Comparison of ENCODE assay signal across 1 cellular context in genomic region chr10:24350111-24350921, GRCh38.
TF ChIP-seq lines count a peak whose summit lies in the region.

No MANE protein-coding gene starts in this region.

TF ChIP-seq in IMR-90, 13 proteins besides CTCF, POLR2A, EP300 and RAD21:
- TF ChIP-seq NFE2L2 (IDR thresholded peaks at IDR 0.05; ENCODE audit: low read depth, low read length), result no peak
- no peak for TF ChIP-seq FOS (IDR thresholded peaks at IDR 0.05; ENCODE audit: low read depth, low read length)
- TF ChIP-seq MAFK (IDR thresholded peaks at IDR 0.05; ENCODE audit: low read depth, low read length), result no peak
- TF ChIP-seq MAZ (IDR thresholded peaks at IDR 0.05; ENCODE audit: borderline replicate concordance, low read depth, low read length), result no peak
- no peak for TF ChIP-seq MXI1 (IDR thresholded peaks at IDR 0.05; ENCODE audit: borderline replicate concordance, low read depth, low read length)
- TF ChIP-seq CHD1 (IDR thresholded peaks at IDR 0.05; ENCODE audit: low read depth, low read length), result no peak
- TF ChIP-seq BHLHE40 (IDR thresholded peaks at IDR 0.05; ENCODE audit: low read depth, low read length), result no peak
- no peak for TF ChIP-seq USF2 (IDR thresholded peaks at IDR 0.05; ENCODE audit: low read depth, low read length)
- TF ChIP-seq SMC3 (IDR thresholded peaks at IDR 0.05; ENCODE audit: low read depth, low read length), result no peak
- TF ChIP-seq RFX5 (IDR thresholded peaks at IDR 0.05; ENCODE audit: low read depth, low read length), result no peak
- TF ChIP-seq RCOR1 (IDR thresholded peaks at IDR 0.05; ENCODE audit: insufficient replicate concordance, low read length), result no peak
- no peak for TF ChIP-seq CEBPB (IDR thresholded peaks at IDR 0.05; ENCODE audit: low read depth, low read length)
TF ChIP-seq in IMR-90: peak in this region for 0.
